ENCODE assay signal across 1 cellular context in genomic region chr19:11196406-11197287, GRCh38.
TF ChIP-seq lines count a peak whose summit lies in the region.

No MANE protein-coding gene starts in this region.

TF ChIP-seq in GM23338, 12 proteins besides CTCF, POLR2A, EP300 and RAD21 (continued from another document):
- TF ChIP-seq ZNF462 (CRISPR knock-in tag; IDR thresholded peaks at IDR 0.05) = no peak
- no peak for TF ChIP-seq ZNF114 (CRISPR knock-in tag; IDR thresholded peaks at IDR 0.05)
- TF ChIP-seq ZNF331 (CRISPR knock-in tag; IDR thresholded peaks at IDR 0.05; ENCODE audit: low read depth) = no peak
- TF ChIP-seq CREB1 (CRISPR knock-in tag; IDR thresholded peaks at IDR 0.05; ENCODE audit: low read depth) = no peak
- TF ChIP-seq ETS1 (IDR thresholded peaks at IDR 0.05) = no peak
- no peak for TF ChIP-seq EZH2 (IDR thresholded peaks at IDR 0.05; ENCODE audit: low read depth, unreplicated experiment)
- TF ChIP-seq JUNB (IDR thresholded peaks at IDR 0.05; ENCODE audit: unreplicated experiment) = no peak
- no peak for TF ChIP-seq EZH2phosphoT487 (IDR thresholded peaks at IDR 0.05; ENCODE audit: unreplicated experiment)
- TF ChIP-seq STAT1 (IDR thresholded peaks at IDR 0.05; ENCODE audit: unreplicated experiment) = no peak
- no peak for TF ChIP-seq REST (IDR thresholded peaks at IDR 0.05; ENCODE audit: unreplicated experiment)
TF ChIP-seq in GM23338: peak in this region for 0.
